ENCODE assay signal across 13 cellular contexts in the genomic region with DNA sequence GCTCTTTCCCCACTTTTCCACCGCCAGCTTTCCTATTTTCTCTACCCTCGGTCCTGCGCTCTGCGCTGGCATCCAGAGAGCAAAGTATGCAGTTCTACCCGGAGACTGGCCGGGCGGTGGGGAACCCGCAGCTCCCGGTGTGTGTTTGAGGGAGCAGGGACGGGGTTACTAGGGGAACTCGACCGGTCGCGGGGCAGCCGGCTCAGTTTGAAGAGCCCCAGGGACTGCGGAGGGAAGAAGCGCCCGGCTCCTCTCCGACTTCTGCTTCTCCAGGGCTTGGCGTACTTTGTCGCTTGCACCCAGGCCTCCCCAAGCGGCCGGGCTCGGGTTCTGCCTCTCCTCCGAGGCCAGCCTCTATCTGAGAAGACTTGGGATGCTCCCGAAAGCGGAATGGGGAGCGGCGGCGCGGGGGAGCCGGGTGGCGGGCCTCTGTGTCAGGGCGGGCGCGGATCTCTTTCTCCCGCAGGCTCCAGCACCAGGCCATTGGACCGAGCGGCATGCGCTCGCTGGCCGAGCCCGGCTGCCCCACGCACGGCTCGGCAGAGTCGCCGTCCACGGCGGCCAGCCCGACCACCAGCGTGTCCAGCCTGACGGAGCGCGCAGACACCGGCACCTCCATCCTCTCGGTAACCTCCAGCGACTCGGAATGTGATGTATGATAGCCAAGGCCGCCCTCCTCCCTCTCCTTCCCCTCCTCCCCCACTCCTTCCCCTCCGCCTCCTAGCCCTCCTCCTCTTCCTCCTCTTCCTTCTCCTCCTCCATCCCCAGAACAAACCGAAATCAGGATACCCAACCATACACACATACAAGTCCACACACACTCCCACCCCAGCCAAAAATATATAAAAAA. TPM values are rescaled to one million over a fixed set of nuclear protein-coding genes. Genes with fewer than 3 reads are reported as not detected.
A peak's percentile ranks its signal among the peaks of the same experiment; 100 is the strongest.
DNase-seq lines count a peak whose midpoint lies in the region; ATAC-seq and TF ChIP-seq lines count a peak whose summit lies in the region.
"Had no signal": no experiment of that assay in that cellular context is flagged by ENCODE, and none has a peak within 500 bp of the region (broad histone marks: within the 10 kb centered on the region; RNA-seq: fewer than 3 reads in every experiment).

No MANE protein-coding gene starts in this region.

- no peaks in the 10 kb centered on the region for H3K9me3 Mint-ChIP-seq in memory B cell
- H3K9me3 Mint-ChIP-seq: activated CD4-positive, alpha-beta memory T cell treated with anti-CD3 and anti-CD28 coated beads for 36 hours had no signal

- peak; percentile 58 for DNase-seq in activated effector memory CD4-positive, alpha-beta T cell treated with anti-CD3 and anti-CD28 coated beads, Interleukin-2, amount 50 U/mL, for 16 hours
- no peak for DNase-seq in activated effector memory CD4-positive, alpha-beta T cell treated with Interleukin-2 at 50 U/mL for 16 hours
- DNase-seq in astrocyte of the hippocampus (ENCODE audit: low read depth, low spot score) = peak; percentile 56
- DNase-seq in memory B cell (ENCODE audit: low spot score in 2 of 2) = no peak
- no peak for DNase-seq in thoracic aorta (ENCODE audit: low spot score)
- no peak for DNase-seq in iPS-NIHi7 (ENCODE audit: extremely low spot score)
- DNase-seq: activated CD4-positive, alpha-beta memory T cell treated with anti-CD3 and anti-CD28 coated beads for 36 hours; brain microvascular endothelial cell; NCI-H226 had no signal

- peaks cover 4% of the 10 kb centered on the region for H3K27me3 ChIP-seq in thoracic aorta (replicated peaks; ENCODE audit: insufficient read depth)

- TF ChIP-seq CTCF in thoracic aorta (IDR thresholded peaks at IDR 0.05) = no peak

- H3K4me1 ChIP-seq in thoracic aorta (ENCODE audit: control insufficient read depth in 1 of 2, low read depth in 2 of 2) = peaks cover 15 to 25% of the 10 kb centered on the region in 2 donors

- H3K4me3 Mint-ChIP-seq in memory B cell = peak overlapping the region; percentile 47
- H3K4me3 Mint-ChIP-seq: activated CD4-positive, alpha-beta memory T cell treated with anti-CD3 and anti-CD28 coated beads for 36 hours had no signal

- no peaks in the 10 kb centered on the region for H3K36me3 Mint-ChIP-seq in memory B cell
- H3K36me3 Mint-ChIP-seq: activated CD4-positive, alpha-beta memory T cell treated with anti-CD3 and anti-CD28 coated beads for 36 hours had no signal

- ATAC-seq in memory B cell (ENCODE audit: low read depth) (no peak), thoracic aorta (ENCODE audit: insufficient number of reproducible peaks, low FRiP score, low read depth) (no peak), HG03025 (IDR thresholded peaks at IDR 0.05; ENCODE audit: low FRiP score, unreplicated experiment) (no peak), HG03460 (IDR thresholded peaks at IDR 0.05; ENCODE audit: unreplicated experiment) (no peak)

- H3K27ac ChIP-seq in thoracic aorta = no peak overlapping the region
- H3K27ac ChIP-seq: brain microvascular endothelial cell had no signal

- peak overlapping the region; percentile 50 for H3K4me3 ChIP-seq in thoracic aorta

- H3K9me3 ChIP-seq in thoracic aorta = no peaks in the 10 kb centered on the region

- H3K27me3 Mint-ChIP-seq in memory B cell = peaks cover 53% of the 10 kb centered on the region

- no peak overlapping the region for H3K27ac Mint-ChIP-seq in memory B cell
- H3K27ac Mint-ChIP-seq: activated CD4-positive, alpha-beta memory T cell treated with anti-CD3 and anti-CD28 coated beads for 36 hours; progenitor cell of endocrine pancreas had no signal

- peaks cover 40% of the 10 kb centered on the region for H3K4me1 Mint-ChIP-seq in memory B cell

- no peaks in the 10 kb centered on the region for H3K36me3 ChIP-seq in thoracic aorta
- H3K36me3 ChIP-seq: brain microvascular endothelial cell had no signal

RNA-seq across cellular contexts. Expression of a gene that starts 2.8 kb away (rescaled TPM):
- total RNA-seq in thoracic aorta = under 1 TPM in 1 of 2 donors, not detected in 1; 0.14 TPM
- total RNA-seq: activated CD4-positive, alpha-beta memory T cell treated with anti-CD3 and anti-CD28 coated beads for 36 hours; kidney epithelial cell; progenitor cell of endocrine pancreas had no signal

Comparison
In these comparisons a context has a peak if more than half of its experiments do, and no peak if none do; other contexts are left out.
1. DNase-seq: peak in activated effector memory CD4-positive, alpha-beta T cell treated with anti-CD3 and anti-CD28 coated beads, Interleukin-2, amount 50 U/mL, for 16 hours (single experiment) and astrocyte of the hippocampus (single experiment); none in activated effector memory CD4-positive, alpha-beta T cell treated with Interleukin-2 at 50 U/mL for 16 hours (single experiment), memory B cell (0 of 2), thoracic aorta (single experiment) and iPS-NIHi7 (single experiment).